In genomic region chr17:31538080-31538762, GRCh38 we compare ENCODE assay signal across 11 cellular contexts.
DNase-seq lines count a peak whose midpoint lies in the region; ATAC-seq and TF ChIP-seq lines count a peak whose summit lies in the region.
"Had no signal": no experiment of that assay in that cellular context is flagged by ENCODE, and none has a peak within 500 bp of the region (broad histone marks: within the 10 kb centered on the region; RNA-seq: fewer than 3 reads in every experiment).

No MANE protein-coding gene starts in this region.

- H3K27ac ChIP-seq in OCI-LY3 (ENCODE audit: low read length) (peak overlapping the region; percentile 96), transverse colon (peak overlapping the region in 2 of 4 donors; percentile 53 to 72)
- H3K27ac ChIP-seq: A549 had no signal

- H2AFZ ChIP-seq in OCI-LY3 (ENCODE audit: low read depth, low read length), result no peak overlapping the region

- WGBS in transverse colon (ENCODE audit: low coverage in 1 of 2), 2 donors, result 88% methylated on average over 7 of the region's 7 CpGs; no CpG with 5 or more reads in 1 of the 2 donors

- H3K4me1 Mint-ChIP-seq in natural killer cell treated with Interleukin-12 subunit alpha and Interleukin-12 subunit beta and Interleukin-15 and Interleukin-18, amount 100 ng/mL, for 72 hours (ENCODE audit: low read depth in 2 of 2), result peaks cover 0 to 11% of the 10 kb centered on the region in 2 donors

- no peaks in the 10 kb centered on the region for H4K20me1 ChIP-seq in OCI-LY3 (ENCODE audit: insufficient read depth, low read length)

- peak overlapping the region; percentile 41 for H3K4me3 ChIP-seq in OCI-LY3 (ENCODE audit: low read length)
- no peak overlapping the region for H3K4me3 ChIP-seq in transverse colon
- H3K4me3 ChIP-seq: A549, smooth muscle cell had no signal

- no peaks in the 10 kb centered on the region for H3K27me3 ChIP-seq in OCI-LY3 (ENCODE audit: low read depth, low read length)
- no peaks in the 10 kb centered on the region for H3K27me3 ChIP-seq in transverse colon

- H3K9me3 Mint-ChIP-seq in natural killer cell treated with Interleukin-12 subunit alpha and Interleukin-12 subunit beta and Interleukin-15 and Interleukin-18, amount 100 ng/mL, for 72 hours, result no peaks in the 10 kb centered on the region

- peak; percentile 32 for DNase-seq in NCI-H1694 treated with DMSO at 0.1 percent for 48 hours (lab: John Stamatoyannopoulos, UW)
- no peak for DNase-seq in NCI-H1694 (lab: John Stamatoyannopoulos, UW)
- DNase-seq in transverse colon, result peak; percentile 66
- DNase-seq in globus pallidus (ENCODE audit: low spot score), result no peak
- DNase-seq in natural killer cell treated with Interleukin-12 subunit alpha and Interleukin-12 subunit beta and Interleukin-15 and Interleukin-18, amount 100 ng/mL, for 72 hours (ENCODE audit: low spot score), result no peak
- DNase-seq in retina, result no peak
- DNase-seq: amniotic stem cell had no signal

- TF ChIP-seq POLR2A in transverse colon (IDR thresholded peaks at IDR 0.05), result no peak

- peak overlapping the region; percentile 83 for H3K4me2 ChIP-seq in OCI-LY3 (ENCODE audit: low read length)
- H3K4me2 ChIP-seq: A549, smooth muscle cell had no signal

- no peak for TF ChIP-seq EP300 in transverse colon (IDR thresholded peaks at IDR 0.05; ENCODE audit: low read depth)

- TF ChIP-seq CTCF in OCI-LY3 (IDR thresholded peaks at IDR 0.05; ENCODE audit: low read depth, low read length), result peak; percentile 40
- TF ChIP-seq CTCF in transverse colon (IDR thresholded peaks at IDR 0.05), result no peak

- no peaks in the 10 kb centered on the region for H3K79me2 ChIP-seq in OCI-LY3 (ENCODE audit: low read length)

- H3K27me3 Mint-ChIP-seq in natural killer cell treated with Interleukin-12 subunit alpha and Interleukin-12 subunit beta and Interleukin-15 and Interleukin-18, amount 100 ng/mL, for 72 hours, result no peaks in the 10 kb centered on the region

- in situ Hi-C loops in transverse colon (cut with MboI; ENCODE audit: low pct_ligation_motif_present in 1 of 4, low pct_unique_long_range_greater_than_20kb in 1 of 4, low sequenced_read_pairs in 3 of 4), result loop anchor here in 1 of 4 donors (10.0 kb wide), 1 partner anchor 307 kb away; no protein-coding TSS in a partner anchor

- no peaks in the 10 kb centered on the region for H3K36me3 Mint-ChIP-seq in natural killer cell treated with Interleukin-12 subunit alpha and Interleukin-12 subunit beta and Interleukin-15 and Interleukin-18, amount 100 ng/mL, for 72 hours

- H3K4me1 ChIP-seq in OCI-LY3 (ENCODE audit: low read length) (peaks cover 89% of the 10 kb centered on the region), transverse colon (peaks cover 0 to 5% (median 0%) of the 10 kb centered on the region in 4 donors)

- intact Hi-C loops in transverse colon (cut with DNase I; ENCODE audit: low total_unique reads), result no loop called here

- H3K9ac ChIP-seq in OCI-LY3 (ENCODE audit: low read length), result peak overlapping the region; percentile 77

- peak; percentile 65 for ATAC-seq in HG02938 (IDR thresholded peaks at IDR 0.05; ENCODE audit: unreplicated experiment)
- no peak for ATAC-seq in natural killer cell treated with Interleukin-12 subunit alpha and Interleukin-12 subunit beta and Interleukin-15 and Interleukin-18, amount 100 ng/mL, for 72 hours
- ATAC-seq: A549 had no signal

- H3K27ac Mint-ChIP-seq in natural killer cell treated with Interleukin-12 subunit alpha and Interleukin-12 subunit beta and Interleukin-15 and Interleukin-18, amount 100 ng/mL, for 72 hours, result no peak overlapping the region

- H3K36me3 ChIP-seq in OCI-LY3 (replicated peaks; ENCODE audit: low read depth, low read length) (no peaks in the 10 kb centered on the region), transverse colon (no peaks in the 10 kb centered on the region)

- H3K4me3 Mint-ChIP-seq in natural killer cell treated with Interleukin-12 subunit alpha and Interleukin-12 subunit beta and Interleukin-15 and Interleukin-18, amount 100 ng/mL, for 72 hours, result no peak overlapping the region

- H3K9me3 ChIP-seq in OCI-LY3 (ENCODE audit: insufficient read depth, low read length) (no peaks in the 10 kb centered on the region), transverse colon (no peaks in the 10 kb centered on the region)
- H3K9me3 ChIP-seq: A549 had no signal

Comparison
In these comparisons a context has a peak if more than half of its experiments do, and no peak if none do; other contexts are left out.
1. DNase-seq: peak in NCI-H1694 treated with DMSO at 0.1 percent for 48 hours (single experiment) and transverse colon (single experiment); none in NCI-H1694 (single experiment), globus pallidus (single experiment), natural killer cell treated with Interleukin-12 subunit alpha and Interleukin-12 subunit beta and Interleukin-15 and Interleukin-18, amount 100 ng/mL, for 72 hours (single experiment) and retina (single experiment).